ENCODE assay signal across 1 cellular context in the genomic region with DNA sequence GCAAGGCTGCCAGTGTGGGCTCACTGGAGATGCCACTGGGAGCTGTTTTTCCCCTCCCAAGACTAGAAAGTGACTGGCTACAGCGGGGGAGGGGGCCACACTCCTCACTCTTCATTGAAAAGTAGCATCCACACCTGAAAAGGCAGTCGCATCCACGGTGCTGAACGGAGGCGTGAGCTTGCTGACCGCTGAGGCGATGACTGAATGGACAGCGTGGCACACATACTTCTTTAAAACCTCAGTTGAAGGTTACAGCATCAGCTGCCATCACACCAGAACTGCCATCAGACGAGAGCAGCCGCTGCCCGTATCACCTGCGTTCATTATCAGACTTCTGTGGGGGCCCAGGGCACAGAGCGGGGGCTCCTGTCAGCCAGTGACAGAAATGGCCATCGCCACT.
TF ChIP-seq lines count a peak whose summit lies in the region.

No MANE protein-coding gene starts in this region.

TF ChIP-seq in HCT116, 20 proteins besides CTCF, POLR2A, EP300 and RAD21 (continued from another document):
- TF ChIP-seq SRF (IDR thresholded peaks at IDR 0.05; ENCODE audit: low read depth) (no peak), SP1 (IDR thresholded peaks at IDR 0.05; ENCODE audit: low read depth) (no peak), TCF7L2 (IDR thresholded peaks at IDR 0.05; ENCODE audit: borderline replicate concordance, extremely low read depth, insufficient read depth, insufficient read length) (no peak), SIN3A (IDR thresholded peaks at IDR 0.05; ENCODE audit: low read depth) (no peak), POLR2AphosphoS5 (IDR thresholded peaks at IDR 0.05; ENCODE audit: low read depth, low read length) (no peak), FOSL1 (IDR thresholded peaks at IDR 0.05; ENCODE audit: low read depth) (no peak), ZNF274 (IDR thresholded peaks at IDR 0.05; ENCODE audit: low read depth, low read length) (no peak), JUND (IDR thresholded peaks at IDR 0.05) (no peak), CBX3 (IDR thresholded peaks at IDR 0.05; ENCODE audit: low read depth) (no peak), CEBPB (IDR thresholded peaks at IDR 0.05; ENCODE audit: low read depth) (no peak), YY1 (IDR thresholded peaks at IDR 0.05; ENCODE audit: extremely low read depth, insufficient replicate concordance, low read depth, low read length) (no peak), ZFX (IDR thresholded peaks at IDR 0.05) (no peak), EZH2 (IDR thresholded peaks at IDR 0.05) (no peak), ELF1 (IDR thresholded peaks at IDR 0.05; ENCODE audit: borderline replicate concordance, low read depth) (no peak), EZH2phosphoT487 (IDR thresholded peaks at IDR 0.05; ENCODE audit: borderline replicate concordance) (no peak)
- TF ChIP-seq, protein P1, sequence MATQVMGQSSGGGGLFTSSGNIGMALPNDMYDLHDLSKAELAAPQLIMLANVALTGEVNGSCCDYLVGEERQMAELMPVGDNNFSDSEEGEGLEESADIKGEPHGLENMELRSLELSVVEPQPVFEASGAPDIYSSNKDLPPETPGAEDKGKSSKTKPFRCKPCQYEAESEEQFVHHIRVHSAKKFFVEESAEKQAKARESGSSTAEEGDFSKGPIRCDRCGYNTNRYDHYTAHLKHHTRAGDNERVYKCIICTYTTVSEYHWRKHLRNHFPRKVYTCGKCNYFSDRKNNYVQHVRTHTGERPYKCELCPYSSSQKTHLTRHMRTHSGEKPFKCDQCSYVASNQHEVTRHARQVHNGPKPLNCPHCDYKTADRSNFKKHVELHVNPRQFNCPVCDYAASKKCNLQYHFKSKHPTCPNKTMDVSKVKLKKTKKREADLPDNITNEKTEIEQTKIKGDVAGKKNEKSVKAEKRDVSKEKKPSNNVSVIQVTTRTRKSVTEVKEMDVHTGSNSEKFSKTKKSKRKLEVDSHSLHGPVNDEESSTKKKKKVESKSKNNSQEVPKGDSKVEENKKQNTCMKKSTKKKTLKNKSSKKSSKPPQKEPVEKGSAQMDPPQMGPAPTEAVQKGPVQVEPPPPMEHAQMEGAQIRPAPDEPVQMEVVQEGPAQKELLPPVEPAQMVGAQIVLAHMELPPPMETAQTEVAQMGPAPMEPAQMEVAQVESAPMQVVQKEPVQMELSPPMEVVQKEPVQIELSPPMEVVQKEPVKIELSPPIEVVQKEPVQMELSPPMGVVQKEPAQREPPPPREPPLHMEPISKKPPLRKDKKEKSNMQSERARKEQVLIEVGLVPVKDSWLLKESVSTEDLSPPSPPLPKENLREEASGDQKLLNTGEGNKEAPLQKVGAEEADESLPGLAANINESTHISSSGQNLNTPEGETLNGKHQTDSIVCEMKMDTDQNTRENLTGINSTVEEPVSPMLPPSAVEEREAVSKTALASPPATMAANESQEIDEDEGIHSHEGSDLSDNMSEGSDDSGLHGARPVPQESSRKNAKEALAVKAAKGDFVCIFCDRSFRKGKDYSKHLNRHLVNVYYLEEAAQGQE (IDR thresholded peaks at IDR 0.05; ENCODE audit: low read depth), result no peak
- TF ChIP-seq, protein P2, sequence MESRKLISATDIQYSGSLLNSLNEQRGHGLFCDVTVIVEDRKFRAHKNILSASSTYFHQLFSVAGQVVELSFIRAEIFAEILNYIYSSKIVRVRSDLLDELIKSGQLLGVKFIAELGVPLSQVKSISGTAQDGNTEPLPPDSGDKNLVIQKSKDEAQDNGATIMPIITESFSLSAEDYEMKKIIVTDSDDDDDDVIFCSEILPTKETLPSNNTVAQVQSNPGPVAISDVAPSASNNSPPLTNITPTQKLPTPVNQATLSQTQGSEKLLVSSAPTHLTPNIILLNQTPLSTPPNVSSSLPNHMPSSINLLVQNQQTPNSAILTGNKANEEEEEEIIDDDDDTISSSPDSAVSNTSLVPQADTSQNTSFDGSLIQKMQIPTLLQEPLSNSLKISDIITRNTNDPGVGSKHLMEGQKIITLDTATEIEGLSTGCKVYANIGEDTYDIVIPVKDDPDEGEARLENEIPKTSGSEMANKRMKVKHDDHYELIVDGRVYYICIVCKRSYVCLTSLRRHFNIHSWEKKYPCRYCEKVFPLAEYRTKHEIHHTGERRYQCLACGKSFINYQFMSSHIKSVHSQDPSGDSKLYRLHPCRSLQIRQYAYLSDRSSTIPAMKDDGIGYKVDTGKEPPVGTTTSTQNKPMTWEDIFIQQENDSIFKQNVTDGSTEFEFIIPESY (IDR thresholded peaks at IDR 0.05; ENCODE audit: extremely low read depth, insufficient replicate concordance, low read length), result no peak
- TF ChIP-seq, protein P3, sequence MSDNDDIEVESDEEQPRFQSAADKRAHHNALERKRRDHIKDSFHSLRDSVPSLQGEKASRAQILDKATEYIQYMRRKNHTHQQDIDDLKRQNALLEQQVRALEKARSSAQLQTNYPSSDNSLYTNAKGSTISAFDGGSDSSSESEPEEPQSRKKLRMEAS (IDR thresholded peaks at IDR 0.05), result no peak
- TF ChIP-seq, protein P4, sequence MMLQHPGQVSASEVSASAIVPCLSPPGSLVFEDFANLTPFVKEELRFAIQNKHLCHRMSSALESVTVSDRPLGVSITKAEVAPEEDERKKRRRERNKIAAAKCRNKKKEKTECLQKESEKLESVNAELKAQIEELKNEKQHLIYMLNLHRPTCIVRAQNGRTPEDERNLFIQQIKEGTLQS (IDR thresholded peaks at IDR 0.05), result no peak
